Comparison of ENCODE assay signal across 22 cellular contexts in genomic region chr15:73849641-73850040, GRCh38. TPM values are rescaled to one million over a fixed set of nuclear protein-coding genes. Genes with fewer than 3 reads are reported as not detected.
A peak's percentile ranks its signal among the peaks of the same experiment; 100 is the strongest.
DNase-seq lines count a peak whose midpoint lies in the region; ATAC-seq lines count a peak whose summit lies in the region.
"Had no signal": no experiment of that assay in that cellular context is flagged by ENCODE, and none has a peak within 500 bp of the region (broad histone marks: within the 10 kb centered on the region; RNA-seq: fewer than 3 reads in every experiment).

No MANE protein-coding gene starts in this region.

- H3K36me3 Mint-ChIP-seq in activated CD4-positive, alpha-beta T cell treated with anti-CD3 and anti-CD28 coated beads, Interleukin-2, amount 10 ng/mL, durations not matched to agents 24 days and 14 days (ENCODE audit: low read depth) = no peaks in the 10 kb centered on the region
- H3K36me3 Mint-ChIP-seq: CD4-positive, CD25-positive, alpha-beta regulatory T cell; CD8-positive, alpha-beta T cell had no signal

- DNase-seq in Ammon's horn (ENCODE audit: low spot score) = peak; percentile 14
- DNase-seq in G401 (ENCODE audit: low spot score) = peak; percentile 85
- DNase-seq in cerebellar cortex (ENCODE audit: low spot score) = peak; percentile 81
- DNase-seq in left lobe of liver (ENCODE audit: low spot score) = peak; percentile 12
- DNase-seq in SKM-1 (lab: John Stamatoyannopoulos, UW; ENCODE audit: unreplicated experiment) = no peak
- DNase-seq in activated CD4-positive, alpha-beta T cell treated with anti-CD3 and anti-CD28 coated beads, Interleukin-2, amount 10 ng/mL, durations not matched to agents 24 days and 14 days = no peak
- DNase-seq in activated effector memory CD4-positive, alpha-beta T cell treated with anti-CD3 and anti-CD28 coated beads, Interleukin-2, amount 50 U/mL, for 16 hours = no peak
- DNase-seq: Caco-2; CD4-positive, CD25-positive, alpha-beta regulatory T cell; CD8-positive, alpha-beta T cell; DMS153; DND-41; GDM1; GM23248; H7; HCEC 1CT had no signal

- in situ Hi-C loops in G401 (cut with HindIII; ENCODE audit: low sequenced_read_pairs) = no loop called here

- no peaks in the 10 kb centered on the region for H3K4me1 Mint-ChIP-seq in activated CD4-positive, alpha-beta T cell treated with anti-CD3 and anti-CD28 coated beads, Interleukin-2, amount 10 ng/mL, durations not matched to agents 24 days and 14 days
- H3K4me1 Mint-ChIP-seq: B cell; CD4-positive, CD25-positive, alpha-beta regulatory T cell had no signal

- intact Hi-C loops in activated CD4-positive, alpha-beta T cell treated with anti-CD3 and anti-CD28 coated beads, Interleukin-2, amount 10 ng/mL, durations not matched to agents 24 days and 14 days (cut with micrococcal nuclease) = no loop called here

- peaks cover 5% of the 10 kb centered on the region for H3K9me3 Mint-ChIP-seq in activated CD4-positive, alpha-beta T cell treated with anti-CD3 and anti-CD28 coated beads, Interleukin-2, amount 10 ng/mL, durations not matched to agents 24 days and 14 days
- H3K9me3 Mint-ChIP-seq: CD8-positive, alpha-beta T cell had no signal

- ATAC-seq in left lobe of liver (no peak), HG02970 (IDR thresholded peaks at IDR 0.05; ENCODE audit: low FRiP score, unreplicated experiment) (no peak)
- ATAC-seq: CD8-positive, alpha-beta T cell; GM12878 had no signal

- no peaks in the 10 kb centered on the region for H3K27me3 Mint-ChIP-seq in activated CD4-positive, alpha-beta T cell treated with anti-CD3 and anti-CD28 coated beads, Interleukin-2, amount 10 ng/mL, durations not matched to agents 24 days and 14 days

- no peak overlapping the region for H3K27ac Mint-ChIP-seq in activated CD4-positive, alpha-beta T cell treated with anti-CD3 and anti-CD28 coated beads, Interleukin-2, amount 10 ng/mL, durations not matched to agents 24 days and 14 days
- H3K27ac Mint-ChIP-seq: B cell; CD4-positive, CD25-positive, alpha-beta regulatory T cell; CD8-positive, alpha-beta T cell had no signal

- no peak overlapping the region for H3K4me3 Mint-ChIP-seq in activated CD4-positive, alpha-beta T cell treated with anti-CD3 and anti-CD28 coated beads, Interleukin-2, amount 10 ng/mL, durations not matched to agents 24 days and 14 days
- H3K4me3 Mint-ChIP-seq: B cell; CD4-positive, CD25-positive, alpha-beta regulatory T cell; CD8-positive, alpha-beta T cell had no signal

RNA-seq across cellular contexts. Expression of gene TBC1D21, which starts 23.7 kb away (rescaled TPM):
- total RNA-seq in G401 (2014; rRNA removed; shearing (Covaris generic)) = not detected in 2 replicates
- total RNA-seq in left lobe of liver = not detected
- total RNA-seq in activated CD4-positive, alpha-beta T cell treated with anti-CD3 and anti-CD28 coated beads, Interleukin-2, amount 10 ng/mL, durations not matched to agents 24 days and 14 days = not detected in 2 replicates
- total RNA-seq: A172; A673; B cell; Caco-2; CD4-positive, CD25-positive, alpha-beta regulatory T cell; CD8-positive, alpha-beta T cell; GM12878; GM23248; H1; H7 had no signal

Comparison
In these comparisons a context has a peak if more than half of its experiments do, and no peak if none do; other contexts are left out.
1. DNase-seq: peak in Ammon's horn (single experiment), G401 (single experiment), cerebellar cortex (single experiment) and left lobe of liver (single experiment); none in SKM-1 (single experiment), activated CD4-positive, alpha-beta T cell treated with anti-CD3 and anti-CD28 coated beads, Interleukin-2, amount 10 ng/mL, durations not matched to agents 24 days and 14 days (single experiment) and activated effector memory CD4-positive, alpha-beta T cell treated with anti-CD3 and anti-CD28 coated beads, Interleukin-2, amount 50 U/mL, for 16 hours (single experiment).